8 cellular contexts compared by ENCODE assay signal in the genomic region with DNA sequence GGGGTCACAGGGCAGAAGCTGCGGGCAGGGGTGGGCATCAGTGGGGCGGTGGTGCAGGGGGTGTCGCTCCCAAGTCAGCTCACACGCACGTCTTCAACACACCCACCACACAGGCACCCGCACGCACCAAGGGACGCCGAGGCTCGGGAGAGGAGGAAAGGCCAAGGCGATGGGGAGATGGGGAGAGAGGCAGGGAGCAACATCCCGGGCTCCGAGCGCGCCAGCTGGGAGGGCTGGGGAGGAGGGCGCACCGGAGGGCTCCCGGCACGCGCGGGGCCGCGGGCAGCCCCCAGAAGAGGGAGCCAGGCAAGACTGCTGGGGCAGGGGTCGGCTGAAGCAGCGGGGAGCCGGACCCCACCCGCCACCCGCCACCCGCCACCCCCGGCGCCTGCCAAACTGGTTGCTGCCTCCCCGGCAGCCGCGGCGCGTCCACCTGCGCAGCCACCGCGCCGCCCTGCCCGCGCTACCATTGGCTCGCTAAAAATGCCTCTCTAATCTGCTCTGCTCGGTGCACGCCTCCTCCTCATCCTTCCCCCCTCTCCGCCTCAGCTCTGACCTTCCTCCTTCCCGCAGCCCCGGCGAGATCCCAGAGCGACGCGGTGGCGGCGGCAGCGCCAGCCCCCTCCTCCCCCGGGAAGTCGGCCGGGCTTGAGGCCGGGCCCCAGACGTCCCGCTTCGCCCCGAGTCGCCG. TPM values are rescaled to one million over a fixed set of nuclear protein-coding genes. Genes with fewer than 3 reads are reported as not detected.
DNase-seq lines count a peak whose midpoint lies in the region; ATAC-seq and TF ChIP-seq lines count a peak whose summit lies in the region.

Gene PACSIN1 (plus strand): TSS at position 526 of the 691 bp plus-strand sequence. CDS start 60,230 bp downstream, outside the sequence.

- H3K4me3 ChIP-seq in BJ (ENCODE audit: low read depth, low read length): peak within 1 kb of the TSS; percentile 26
- H3K4me3 ChIP-seq in GM23338: peak within 1 kb of the TSS; percentile 95
- peak within 1 kb of the TSS; percentile 45 for H3K4me3 ChIP-seq in WERI-Rb-1 (ENCODE audit: low read depth, low read length)
- peak within 1 kb of the TSS; percentile 25 to 41 for H3K4me3 ChIP-seq in prostate gland

- ATAC-seq in GM23338 (peak; percentile 93), foreskin keratinocyte (peak; percentile 52), HG03565 (IDR thresholded peaks at IDR 0.05; ENCODE audit: unreplicated experiment) (no peak), HG02588 (IDR thresholded peaks at IDR 0.05; ENCODE audit: unreplicated experiment) (no peak)

- peaks cover 4% of the 10 kb centered on the region for H3K27me3 ChIP-seq in BJ (ENCODE audit: control insufficient read depth, insufficient read depth, low read length)
- H3K27me3 ChIP-seq in GM23338 (ENCODE audit: insufficient read depth): peaks cover 7% of the 10 kb centered on the region; the same call in 1 of the 2 replicates
- no peaks in the 10 kb centered on the region for H3K27me3 ChIP-seq in WERI-Rb-1 (ENCODE audit: insufficient read depth, low read depth, severe bottlenecking)
- peaks cover 29% of the 10 kb centered on the region for H3K27me3 ChIP-seq in foreskin keratinocyte
- H3K27me3 ChIP-seq in prostate gland (replicated peaks; ENCODE audit: insufficient read depth): no peaks in the 10 kb centered on the region

- no peak within 1 kb of the TSS for H3K27ac Mint-ChIP-seq in GM23338

- H2AFZ ChIP-seq in GM23338: peak within 1 kb of the TSS; percentile 98

- intact Hi-C loops in prostate gland (cut with DNase I): no loop called here

- peaks cover 14% of the 10 kb centered on the region; the same call in 1 of the 2 replicates for H3K4me1 ChIP-seq in GM23338 (ENCODE audit: insufficient read depth)
- peaks cover under 1% of the 10 kb centered on the region for H3K4me1 ChIP-seq in foreskin keratinocyte
- H3K4me1 ChIP-seq in prostate gland (replicated peaks): no peaks in the 10 kb centered on the region

- TF ChIP-seq CTCF in BJ (IDR thresholded peaks at IDR 0.05; ENCODE audit: insufficient read depth, low read depth, low read length) (no peak), GM23338 (conservative IDR thresholded peaks at IDR 0.05; ENCODE audit: low read depth in 2 of 2) (no peak), WERI-Rb-1 (IDR thresholded peaks at IDR 0.05; ENCODE audit: low read depth, low read length) (no peak), foreskin keratinocyte (conservative IDR thresholded peaks at IDR 0.05) (no peak), prostate gland (IDR thresholded peaks at IDR 0.05) (no peak)

- H3K36me3 ChIP-seq in BJ (ENCODE audit: control insufficient read depth, insufficient read depth, low read length) (no peaks in the 10 kb centered on the region), GM23338 (ENCODE audit: insufficient read depth) (no peaks in the 10 kb centered on the region), WERI-Rb-1 (no peaks in the 10 kb centered on the region), prostate gland (no peaks in the 10 kb centered on the region)

- H3K9me3 ChIP-seq in WERI-Rb-1 (ENCODE audit: severe bottlenecking) (no peaks in the 10 kb centered on the region), prostate gland (no peaks in the 10 kb centered on the region)

- H3K79me2 ChIP-seq in GM23338 (replicated peaks; ENCODE audit: insufficient read depth): no peaks in the 10 kb centered on the region; the same call in 1 of the 2 replicates

- no peaks in the 10 kb centered on the region for H3K9me2 ChIP-seq in GM23338 (ENCODE audit: insufficient read depth)

- no peak for TF ChIP-seq POLR2A in prostate gland (IDR thresholded peaks at IDR 0.05)

- H3K9me3 Mint-ChIP-seq in GM23338: no peaks in the 10 kb centered on the region

- peak within 1 kb of the TSS; percentile 87 for H3K4me3 Mint-ChIP-seq in GM23338

- under 1% methylated on average over 61 of the region's 65 CpGs for WGBS in prostate gland

- H3K36me3 Mint-ChIP-seq in GM23338 (ENCODE audit: low read depth): no peaks in the 10 kb centered on the region; the same call in 2 of the 3 replicates

- H3F3A ChIP-seq in GM23338 (replicated peaks; ENCODE audit: low read depth): no peaks in the 10 kb centered on the region; the same call in 1 of the 2 replicates

- peak within 1 kb of the TSS; percentile 97 for H3K4me2 ChIP-seq in GM23338

- CTCF ChIA-PET in BJ (lab: Yijun Ruan, JAX): interaction anchor here (0.6 kb wide), 2 partner anchors 19 to 23 kb away, joined by 3 read pairs; no protein-coding TSS in a partner anchor

- no peaks in the 10 kb centered on the region for H4K20me1 ChIP-seq in GM23338 (replicated peaks; ENCODE audit: insufficient read depth)

- H3K27ac ChIP-seq in GM23338 (ENCODE audit: low read depth) (no peak within 1 kb of the TSS), WERI-Rb-1 (peak within 1 kb of the TSS; percentile 66), foreskin keratinocyte (no peak within 1 kb of the TSS), prostate gland (no peak within 1 kb of the TSS)

- H3K4me1 Mint-ChIP-seq in GM23338: peaks cover 20% of the 10 kb centered on the region

- DNase-seq in BJ (ENCODE audit: low read depth) (no peak), GM23338 (ENCODE audit: low spot score) (peak; percentile 90), WERI-Rb-1 (peak; percentile 92), foreskin keratinocyte (no peak), prostate gland (ENCODE audit: low spot score) (peak; percentile 14), GOT3 (lab: John Stamatoyannopoulos, UW) (no peak)

- H3K27me3 Mint-ChIP-seq in GM23338 (ENCODE audit: insufficient read depth, low read depth, poor library complexity): peaks cover 15% of the 10 kb centered on the region

- POLR2A ChIA-PET in BJ (lab: Charles Lee): no interaction called here

TF ChIP-seq in GM23338, 12 proteins besides CTCF, POLR2A, EP300 and RAD21 (continues in another document):
- TF ChIP-seq CREB1 (CRISPR knock-in tag; IDR thresholded peaks at IDR 0.05; ENCODE audit: low read depth): 0 out of 2 replicates have a peak, but pooled peaks have one; percentile 25
- no peak for TF ChIP-seq ZNF462 (CRISPR knock-in tag; IDR thresholded peaks at IDR 0.05)
- no peak for TF ChIP-seq STAT1 (IDR thresholded peaks at IDR 0.05; ENCODE audit: unreplicated experiment)

RNA-seq across cellular contexts. Expression of gene PACSIN1, which starts in this region (rescaled TPM):
- polyA plus RNA-seq in BJ (2011; rRNA removed) (0.02 and 0.04 TPM in 2 replicates), GM23338 (2016; fragmentation: Nextera tagmentation; extraction: Ambion mirVana) (4.7 and 5.2 TPM in 2 replicates), foreskin keratinocyte (0.01 TPM in 1 of 2 replicates, not detected in the other)
- 0.05 TPM in 1 of 2 replicates, not detected in the other for polyA minus RNA-seq in BJ (2011; rRNA and poly(A)+ RNA removed)
- total RNA-seq in GM23338 (2014; rRNA removed; shearing (Covaris generic)): 6.2 and 8.7 TPM in 2 replicates
- total RNA-seq in foreskin keratinocyte (0.07 TPM in 1 of 2 replicates, not detected in the other), prostate gland (under 1 TPM; 0.32 to 0.57 TPM)

Comparison
In these comparisons a context has a peak if more than half of its experiments do, and no peak if none do; other contexts are left out.
1. Peak in ATAC-seq in foreskin keratinocyte; RNA of the gene not detected or under 1 TPM.
2. Peak in DNase-seq and H3K4me3 ChIP-seq in prostate gland; RNA of the gene not detected or under 1 TPM.
3. DNase-seq: peak in GM23338 (single experiment) and WERI-Rb-1 (single experiment); none in BJ (single experiment), foreskin keratinocyte (0 of 2) and GOT3 (single experiment).
4. H3K4me3 ChIP-seq: peak in every context shown above with its lines; median percentile 95 in GM23338; 45 in WERI-Rb-1; 33 in prostate gland; 26 in BJ.